23 cellular contexts compared by ENCODE assay signal in genomic region chr19:33066543-33066942, GRCh38. TPM values are rescaled to one million over a fixed set of nuclear protein-coding genes. Genes with fewer than 3 reads are reported as not detected.
DNase-seq lines count a peak whose midpoint lies in the region; ATAC-seq and TF ChIP-seq lines count a peak whose summit lies in the region.
"Had no signal": no experiment of that assay in that cellular context is flagged by ENCODE, and none has a peak within 500 bp of the region (broad histone marks: within the 10 kb centered on the region; RNA-seq: fewer than 3 reads in every experiment).

No MANE protein-coding gene starts in this region.

- no peaks in the 10 kb centered on the region for H3K36me3 ChIP-seq in CD8-positive, alpha-beta memory T cell (ENCODE audit: insufficient read depth, low read length)
- H3K36me3 ChIP-seq: MG63, suprapubic skin had no signal

- peaks cover 23% of the 10 kb centered on the region for H3K27me3 Mint-ChIP-seq in activated CD4-positive, alpha-beta memory T cell treated with anti-CD3 and anti-CD28 coated beads, Interleukin-2, amount 10 ng/mL, durations not matched to agents 7 days and 5 days
- peaks cover 20% of the 10 kb centered on the region for H3K27me3 Mint-ChIP-seq in activated CD4-positive, alpha-beta memory T cell treated with anti-CD3 and anti-CD28 coated beads for 36 hours
- H3K27me3 Mint-ChIP-seq in CD8-positive, alpha-beta memory T cell, result peaks cover 14 to 20% of the 10 kb centered on the region in 2 donors
- peaks cover 28% of the 10 kb centered on the region for H3K27me3 Mint-ChIP-seq in activated naive CD8-positive, alpha-beta T cell treated with anti-CD3 and anti-CD28 coated beads, Interleukin-2, amount 10 ng/mL, durations not matched to agents 7 days and 5 days
- H3K27me3 Mint-ChIP-seq in nephron progenitor cell (ENCODE audit: low read depth, poor library complexity), result peaks cover 60% of the 10 kb centered on the region

- POLR2A ChIA-PET in activated CD4-positive, alpha-beta memory T cell treated with anti-CD3 and anti-CD28 coated beads, Interleukin-2, amount 10 ng/mL, durations not matched to agents 7 days and 5 days (lab: Charles Lee), result no interaction called here
- POLR2A ChIA-PET in activated CD4-positive, alpha-beta memory T cell treated with anti-CD3 and anti-CD28 coated beads for 36 hours (lab: Charles Lee), result no interaction called here
- POLR2A ChIA-PET in CD8-positive, alpha-beta memory T cell (lab: Charles Lee), result no interaction called here
- POLR2A ChIA-PET in activated naive CD8-positive, alpha-beta T cell treated with anti-CD3 and anti-CD28 coated beads, Interleukin-2, amount 10 ng/mL, durations not matched to agents 7 days and 5 days (lab: Charles Lee), result no interaction called here

- ATAC-seq in activated naive CD8-positive, alpha-beta T cell treated with anti-CD3 and anti-CD28 coated beads, Interleukin-2, amount 10 ng/mL, durations not matched to agents 7 days and 5 days (ENCODE audit: low read depth), result no peak
- ATAC-seq: activated CD4-positive, CD25-positive, alpha-beta regulatory T cell treated with anti-CD3 and anti-CD28 coated beads, Interleukin-2, amount 50 U/mL, for 24 hours; activated CD8-positive, alpha-beta memory T cell treated with anti-CD3 and anti-CD28 coated beads, Interleukin-2, amount 10 ng/mL, durations not matched to agents 7 days and 5 days; HCT116 had no signal

- H3K9me3 Mint-ChIP-seq in activated CD4-positive, alpha-beta memory T cell treated with anti-CD3 and anti-CD28 coated beads, Interleukin-2, amount 10 ng/mL, durations not matched to agents 7 days and 5 days, result no peaks in the 10 kb centered on the region
- H3K9me3 Mint-ChIP-seq in activated CD4-positive, alpha-beta memory T cell treated with anti-CD3 and anti-CD28 coated beads for 36 hours, result no peaks in the 10 kb centered on the region
- H3K9me3 Mint-ChIP-seq in CD8-positive, alpha-beta memory T cell, result peaks cover 0 to 2% (median 0%) of the 10 kb centered on the region in 5 donors
- H3K9me3 Mint-ChIP-seq in activated naive CD8-positive, alpha-beta T cell treated with anti-CD3 and anti-CD28 coated beads, Interleukin-2, amount 10 ng/mL, durations not matched to agents 7 days and 5 days, result no peaks in the 10 kb centered on the region
- H3K9me3 Mint-ChIP-seq in nephron progenitor cell, result no peaks in the 10 kb centered on the region

- H3K27ac ChIP-seq in CD8-positive, alpha-beta memory T cell (ENCODE audit: low read depth, low read length), result no peak overlapping the region
- no peak overlapping the region for H3K27ac ChIP-seq in substantia nigra (ENCODE audit: low read depth, low read length, poor library complexity, severe bottlenecking)
- H3K27ac ChIP-seq: suprapubic skin had no signal

- H3K9me3 ChIP-seq in CD8-positive, alpha-beta memory T cell (ENCODE audit: low read length), result no peaks in the 10 kb centered on the region
- H3K9me3 ChIP-seq: MG63, suprapubic skin had no signal

- H3K4me1 Mint-ChIP-seq in activated CD4-positive, alpha-beta memory T cell treated with anti-CD3 and anti-CD28 coated beads, Interleukin-2, amount 10 ng/mL, durations not matched to agents 7 days and 5 days, result peaks cover 6% of the 10 kb centered on the region
- H3K4me1 Mint-ChIP-seq in activated CD4-positive, alpha-beta memory T cell treated with anti-CD3 and anti-CD28 coated beads for 36 hours (ENCODE audit: low read depth), result peaks cover 2% of the 10 kb centered on the region
- peaks cover 0 to 4% (median 0%) of the 10 kb centered on the region in 3 donors for H3K4me1 Mint-ChIP-seq in CD8-positive, alpha-beta memory T cell
- no peaks in the 10 kb centered on the region for H3K4me1 Mint-ChIP-seq in activated naive CD8-positive, alpha-beta T cell treated with anti-CD3 and anti-CD28 coated beads, Interleukin-2, amount 10 ng/mL, durations not matched to agents 7 days and 5 days
- peaks cover 5% of the 10 kb centered on the region for H3K4me1 Mint-ChIP-seq in nephron progenitor cell

- no peak overlapping the region for H3K4me3 ChIP-seq in CD8-positive, alpha-beta memory T cell (ENCODE audit: low read length)
- H3K4me3 ChIP-seq: MG63, smooth muscle cell, suprapubic skin had no signal

- CTCF ChIA-PET in activated CD4-positive, alpha-beta memory T cell treated with anti-CD3 and anti-CD28 coated beads, Interleukin-2, amount 10 ng/mL, durations not matched to agents 7 days and 5 days (lab: Charles Lee), result no interaction called here
- CTCF ChIA-PET in activated CD4-positive, alpha-beta memory T cell treated with anti-CD3 and anti-CD28 coated beads for 36 hours (lab: Charles Lee), result interaction anchor here (0.6 kb wide), 1 partner anchor 258 kb away, joined by 4 read pairs; no protein-coding TSS in a partner anchor
- CTCF ChIA-PET in CD8-positive, alpha-beta memory T cell (lab: Charles Lee), result no interaction called here

- no peaks in the 10 kb centered on the region for H3K27me3 ChIP-seq in CD8-positive, alpha-beta memory T cell (ENCODE audit: insufficient read depth, low read length, poor library complexity, severe bottlenecking)
- H3K27me3 ChIP-seq: MG63 had no signal

- DNase-seq in activated CD4-positive, alpha-beta memory T cell treated with anti-CD3 and anti-CD28 coated beads, Interleukin-2, amount 10 ng/mL, durations not matched to agents 7 days and 5 days, result no peak
- DNase-seq in activated CD4-positive, alpha-beta memory T cell treated with anti-CD3 and anti-CD28 coated beads for 36 hours, result no peak
- DNase-seq in CD8-positive, alpha-beta memory T cell, result no peak
- DNase-seq in activated naive CD8-positive, alpha-beta T cell treated with anti-CD3 and anti-CD28 coated beads, Interleukin-2, amount 10 ng/mL, durations not matched to agents 7 days and 5 days, result no peak
- no peak for DNase-seq in nephron progenitor cell
- DNase-seq in substantia nigra (lab: John Stamatoyannopoulos, UW), result no peak
- DNase-seq in superior temporal gyrus (ENCODE audit: extremely low spot score), result no peak
- DNase-seq in GM13977 (ENCODE audit: low spot score), result no peak
- DNase-seq: ACHN; activated CD8-positive, alpha-beta memory T cell treated with anti-CD3 and anti-CD28 coated beads, Interleukin-2, amount 10 ng/mL, durations not matched to agents 7 days and 5 days; DMS79; mammary epithelial cell; MG63; NCI-H1436; NCI-H2171 treated with DMSO at 0.1 percent for 48 hours; NCI-H69; SIG-M5; stimulated activated CD4-positive, alpha-beta T cell treated with anti-CD3 and anti-CD28 coated beads, Interleukin-4, amount 100 ng/mL, for 1 hour had no signal

- H3K36me3 Mint-ChIP-seq in activated CD4-positive, alpha-beta memory T cell treated with anti-CD3 and anti-CD28 coated beads, Interleukin-2, amount 10 ng/mL, durations not matched to agents 7 days and 5 days (ENCODE audit: low read depth), result no peaks in the 10 kb centered on the region
- H3K36me3 Mint-ChIP-seq in activated CD4-positive, alpha-beta memory T cell treated with anti-CD3 and anti-CD28 coated beads for 36 hours, result no peaks in the 10 kb centered on the region
- H3K36me3 Mint-ChIP-seq in CD8-positive, alpha-beta memory T cell, result peaks cover 0 to 2% (median 0%) of the 10 kb centered on the region in 3 donors
- H3K36me3 Mint-ChIP-seq in activated naive CD8-positive, alpha-beta T cell treated with anti-CD3 and anti-CD28 coated beads, Interleukin-2, amount 10 ng/mL, durations not matched to agents 7 days and 5 days, result no peaks in the 10 kb centered on the region
- no peaks in the 10 kb centered on the region for H3K36me3 Mint-ChIP-seq in nephron progenitor cell (ENCODE audit: low read depth)
- H3K36me3 Mint-ChIP-seq: activated CD8-positive, alpha-beta memory T cell treated with anti-CD3 and anti-CD28 coated beads, Interleukin-2, amount 10 ng/mL, durations not matched to agents 7 days and 5 days; CD14-positive monocyte had no signal

- in situ Hi-C loops in GM13977 (cut with MboI; ENCODE audit: low pct_unique_long_range_greater_than_20kb, low sequenced_read_pairs, unreplicated experiment), result no loop called here

- no peak overlapping the region for H3K27ac Mint-ChIP-seq in activated CD4-positive, alpha-beta memory T cell treated with anti-CD3 and anti-CD28 coated beads, Interleukin-2, amount 10 ng/mL, durations not matched to agents 7 days and 5 days
- no peak overlapping the region for H3K27ac Mint-ChIP-seq in activated CD4-positive, alpha-beta memory T cell treated with anti-CD3 and anti-CD28 coated beads for 36 hours
- no peak overlapping the region for H3K27ac Mint-ChIP-seq in CD8-positive, alpha-beta memory T cell
- no peak overlapping the region for H3K27ac Mint-ChIP-seq in activated naive CD8-positive, alpha-beta T cell treated with anti-CD3 and anti-CD28 coated beads, Interleukin-2, amount 10 ng/mL, durations not matched to agents 7 days and 5 days
- no peak overlapping the region for H3K27ac Mint-ChIP-seq in nephron progenitor cell
- H3K27ac Mint-ChIP-seq: activated CD8-positive, alpha-beta memory T cell treated with anti-CD3 and anti-CD28 coated beads, Interleukin-2, amount 10 ng/mL, durations not matched to agents 7 days and 5 days; CD14-positive monocyte had no signal

- intact Hi-C loops in activated CD4-positive, alpha-beta memory T cell treated with anti-CD3 and anti-CD28 coated beads for 36 hours (cut with micrococcal nuclease), result no loop called here

- H3K4me1 ChIP-seq in CD8-positive, alpha-beta memory T cell (ENCODE audit: insufficient read depth, low read length), result no peaks in the 10 kb centered on the region

- H3K4me3 Mint-ChIP-seq in activated CD4-positive, alpha-beta memory T cell treated with anti-CD3 and anti-CD28 coated beads, Interleukin-2, amount 10 ng/mL, durations not matched to agents 7 days and 5 days, result peak overlapping the region; percentile 16
- H3K4me3 Mint-ChIP-seq in activated CD4-positive, alpha-beta memory T cell treated with anti-CD3 and anti-CD28 coated beads for 36 hours, result no peak overlapping the region
- peak overlapping the region; percentile 41 to 73 (median 49) for H3K4me3 Mint-ChIP-seq in CD8-positive, alpha-beta memory T cell
- peak overlapping the region; percentile 33 for H3K4me3 Mint-ChIP-seq in activated naive CD8-positive, alpha-beta T cell treated with anti-CD3 and anti-CD28 coated beads, Interleukin-2, amount 10 ng/mL, durations not matched to agents 7 days and 5 days
- peak overlapping the region; percentile 65 for H3K4me3 Mint-ChIP-seq in nephron progenitor cell
- H3K4me3 Mint-ChIP-seq: activated CD8-positive, alpha-beta memory T cell treated with anti-CD3 and anti-CD28 coated beads, Interleukin-2, amount 10 ng/mL, durations not matched to agents 7 days and 5 days had no signal

- TF ChIP-seq CTCF in nephron progenitor cell (IDR thresholded peaks at IDR 0.05) (no peak), GM13977 (IDR thresholded peaks at IDR 0.05; ENCODE audit: extremely low read depth, insufficient read depth, missing control alignments) (no peak)

RNA-seq across cellular contexts. Expression of gene RHPN2, which starts 1.9 kb away (rescaled TPM):
- 1 to 10 TPM in 1 of 2 experiments, under 1 TPM in 1; 0.70 to 1.2 TPM for total RNA-seq in activated CD4-positive, alpha-beta memory T cell treated with anti-CD3 and anti-CD28 coated beads, Interleukin-2, amount 10 ng/mL, durations not matched to agents 7 days and 5 days
- 1 to 10 TPM; 1.7 to 2.9 TPM for total RNA-seq in activated CD4-positive, alpha-beta memory T cell treated with anti-CD3 and anti-CD28 coated beads for 36 hours
- 1 to 10 TPM; 1.1 to 2.0 TPM for total RNA-seq in CD8-positive, alpha-beta memory T cell
- polyA plus RNA-seq in CD8-positive, alpha-beta memory T cell, result 0.32 TPM
- 1 to 10 TPM; 1.6 to 1.8 TPM for total RNA-seq in activated naive CD8-positive, alpha-beta T cell treated with anti-CD3 and anti-CD28 coated beads, Interleukin-2, amount 10 ng/mL, durations not matched to agents 7 days and 5 days

RNA-seq across cellular contexts. Expression of gene GPATCH1, which starts 14.4 kb away (rescaled TPM):
- 10 to 100 TPM; 10.8 to 11.0 TPM for total RNA-seq in activated CD4-positive, alpha-beta memory T cell treated with anti-CD3 and anti-CD28 coated beads, Interleukin-2, amount 10 ng/mL, durations not matched to agents 7 days and 5 days
- 1 to 10 TPM; 8.9 to 9.9 TPM for total RNA-seq in activated CD4-positive, alpha-beta memory T cell treated with anti-CD3 and anti-CD28 coated beads for 36 hours
- total RNA-seq in CD8-positive, alpha-beta memory T cell, result 10 to 100 TPM; 11.5 to 13.7 TPM
- polyA plus RNA-seq in CD8-positive, alpha-beta memory T cell, result 6.7 TPM
- 10 to 100 TPM; 14.0 to 14.7 TPM for total RNA-seq in activated naive CD8-positive, alpha-beta T cell treated with anti-CD3 and anti-CD28 coated beads, Interleukin-2, amount 10 ng/mL, durations not matched to agents 7 days and 5 days
